Comparison of ENCODE assay signal across 1 cellular context in the genomic region with DNA sequence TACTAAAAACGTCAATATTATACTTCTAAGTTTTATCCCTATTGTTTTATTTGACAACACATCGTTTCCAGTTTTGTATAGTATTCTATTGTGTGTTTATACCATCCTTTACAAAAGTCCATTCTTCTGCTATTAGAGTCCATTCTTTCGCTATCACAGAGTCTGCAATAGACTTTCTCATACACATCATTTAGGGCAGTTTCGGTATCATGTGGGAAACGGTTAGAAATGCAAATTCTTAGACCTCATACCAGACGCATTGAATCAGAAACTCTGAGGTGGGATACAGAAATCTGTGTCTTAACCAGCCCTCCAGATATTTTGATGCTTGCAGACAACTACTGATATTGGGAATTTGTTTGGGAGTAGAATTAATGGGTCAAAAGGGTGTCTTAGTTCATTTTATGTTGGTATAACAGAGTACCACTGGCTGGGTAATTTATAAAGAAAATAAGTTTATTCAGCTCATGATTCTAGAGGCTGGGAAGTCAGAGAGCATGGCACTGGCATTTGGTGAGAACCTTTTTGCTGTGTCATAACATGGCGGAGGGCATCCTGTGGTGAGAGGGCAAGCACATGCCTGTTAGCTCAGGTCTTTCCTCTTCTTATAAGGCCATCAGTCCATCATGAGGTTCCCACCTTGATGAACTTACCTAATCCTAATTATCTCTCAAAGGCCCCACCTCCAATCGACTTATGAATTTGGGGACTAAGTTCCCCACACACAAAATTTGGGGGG.
TF ChIP-seq lines count a peak whose summit lies in the region.

No MANE protein-coding gene starts in this region.

TF ChIP-seq in GM23338, 12 proteins besides CTCF, POLR2A, EP300 and RAD21 (continued from another document):
- TF ChIP-seq, protein P1, sequence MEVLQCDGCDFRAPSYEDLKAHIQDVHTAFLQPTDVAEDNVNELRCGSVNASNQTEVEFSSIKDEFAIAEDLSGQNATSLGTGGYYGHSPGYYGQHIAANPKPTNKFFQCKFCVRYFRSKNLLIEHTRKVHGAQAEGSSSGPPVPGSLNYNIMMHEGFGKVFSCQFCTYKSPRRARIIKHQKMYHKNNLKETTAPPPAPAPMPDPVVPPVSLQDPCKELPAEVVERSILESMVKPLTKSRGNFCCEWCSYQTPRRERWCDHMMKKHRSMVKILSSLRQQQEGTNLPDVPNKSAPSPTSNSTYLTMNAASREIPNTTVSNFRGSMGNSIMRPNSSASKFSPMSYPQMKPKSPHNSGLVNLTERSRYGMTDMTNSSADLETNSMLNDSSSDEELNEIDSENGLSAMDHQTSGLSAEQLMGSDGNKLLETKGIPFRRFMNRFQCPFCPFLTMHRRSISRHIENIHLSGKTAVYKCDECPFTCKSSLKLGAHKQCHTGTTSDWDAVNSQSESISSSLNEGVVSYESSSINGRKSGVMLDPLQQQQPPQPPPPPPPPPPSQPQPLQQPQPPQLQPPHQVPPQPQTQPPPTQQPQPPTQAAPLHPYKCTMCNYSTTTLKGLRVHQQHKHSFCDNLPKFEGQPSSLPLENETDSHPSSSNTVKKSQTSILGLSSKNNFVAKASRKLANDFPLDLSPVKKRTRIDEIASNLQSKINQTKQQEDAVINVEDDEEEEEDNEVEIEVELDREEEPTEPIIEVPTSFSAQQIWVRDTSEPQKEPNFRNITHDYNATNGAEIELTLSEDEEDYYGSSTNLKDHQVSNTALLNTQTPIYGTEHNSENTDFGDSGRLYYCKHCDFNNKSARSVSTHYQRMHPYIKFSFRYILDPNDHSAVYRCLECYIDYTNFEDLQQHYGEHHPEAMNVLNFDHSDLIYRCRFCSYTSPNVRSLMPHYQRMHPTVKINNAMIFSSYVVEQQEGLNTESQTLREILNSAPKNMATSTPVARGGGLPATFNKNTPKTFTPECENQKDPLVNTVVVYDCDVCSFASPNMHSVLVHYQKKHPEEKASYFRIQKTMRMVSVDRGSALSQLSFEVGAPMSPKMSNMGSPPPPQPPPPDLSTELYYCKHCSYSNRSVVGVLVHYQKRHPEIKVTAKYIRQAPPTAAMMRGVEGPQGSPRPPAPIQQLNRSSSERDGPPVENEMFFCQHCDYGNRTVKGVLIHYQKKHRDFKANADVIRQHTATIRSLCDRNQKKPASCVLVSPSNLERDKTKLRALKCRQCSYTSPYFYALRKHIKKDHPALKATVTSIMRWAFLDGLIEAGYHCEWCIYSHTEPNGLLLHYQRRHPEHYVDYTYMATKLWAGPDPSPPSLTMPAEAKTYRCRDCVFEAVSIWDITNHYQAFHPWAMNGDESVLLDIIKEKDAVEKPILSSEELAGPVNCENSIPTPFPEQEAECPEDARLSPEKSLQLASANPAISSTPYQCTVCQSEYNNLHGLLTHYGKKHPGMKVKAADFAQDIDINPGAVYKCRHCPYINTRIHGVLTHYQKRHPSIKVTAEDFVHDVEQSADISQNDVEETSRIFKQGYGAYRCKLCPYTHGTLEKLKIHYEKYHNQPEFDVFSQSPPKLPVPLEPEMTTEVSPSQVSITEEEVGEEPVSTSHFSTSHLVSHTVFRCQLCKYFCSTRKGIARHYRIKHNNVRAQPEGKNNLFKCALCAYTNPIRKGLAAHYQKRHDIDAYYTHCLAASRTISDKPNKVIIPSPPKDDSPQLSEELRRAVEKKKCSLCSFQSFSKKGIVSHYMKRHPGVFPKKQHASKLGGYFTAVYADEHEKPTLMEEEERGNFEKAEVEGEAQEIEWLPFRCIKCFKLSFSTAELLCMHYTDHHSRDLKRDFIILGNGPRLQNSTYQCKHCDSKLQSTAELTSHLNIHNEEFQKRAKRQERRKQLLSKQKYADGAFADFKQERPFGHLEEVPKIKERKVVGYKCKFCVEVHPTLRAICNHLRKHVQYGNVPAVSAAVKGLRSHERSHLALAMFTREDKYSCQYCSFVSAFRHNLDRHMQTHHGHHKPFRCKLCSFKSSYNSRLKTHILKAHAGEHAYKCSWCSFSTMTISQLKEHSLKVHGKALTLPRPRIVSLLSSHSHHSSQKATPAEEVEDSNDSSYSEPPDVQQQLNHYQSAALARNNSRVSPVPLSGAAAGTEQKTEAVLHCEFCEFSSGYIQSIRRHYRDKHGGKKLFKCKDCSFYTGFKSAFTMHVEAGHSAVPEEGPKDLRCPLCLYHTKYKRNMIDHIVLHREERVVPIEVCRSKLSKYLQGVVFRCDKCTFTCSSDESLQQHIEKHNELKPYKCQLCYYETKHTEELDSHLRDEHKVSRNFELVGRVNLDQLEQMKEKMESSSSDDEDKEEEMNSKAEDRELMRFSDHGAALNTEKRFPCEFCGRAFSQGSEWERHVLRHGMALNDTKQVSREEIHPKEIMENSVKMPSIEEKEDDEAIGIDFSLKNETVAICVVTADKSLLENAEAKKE (CRISPR knock-in tag; IDR thresholded peaks at IDR 0.05), result no peak
- TF ChIP-seq JUNB (IDR thresholded peaks at IDR 0.05; ENCODE audit: unreplicated experiment) (no peak), REST (IDR thresholded peaks at IDR 0.05; ENCODE audit: unreplicated experiment) (no peak), ETS1 (IDR thresholded peaks at IDR 0.05) (no peak), ZNF331 (CRISPR knock-in tag; IDR thresholded peaks at IDR 0.05; ENCODE audit: low read depth) (no peak), EZH2phosphoT487 (IDR thresholded peaks at IDR 0.05; ENCODE audit: unreplicated experiment) (no peak)
